In genomic region chr3:52317178-52317577, GRCh38 we compare ENCODE assay signal across 1 cellular context.
TF ChIP-seq lines count a peak whose summit lies in the region.

No MANE protein-coding gene starts in this region.

TF ChIP-seq in GM23338, 12 proteins besides CTCF, POLR2A, EP300 and RAD21 (continued from another document):
- no peak for TF ChIP-seq ZNF462 (CRISPR knock-in tag; IDR thresholded peaks at IDR 0.05)
- no peak for TF ChIP-seq EZH2 (IDR thresholded peaks at IDR 0.05; ENCODE audit: low read depth, unreplicated experiment)
- TF ChIP-seq REST (IDR thresholded peaks at IDR 0.05; ENCODE audit: unreplicated experiment), result no peak
- no peak for TF ChIP-seq POLR2AphosphoS5 (IDR thresholded peaks at IDR 0.05; ENCODE audit: low read depth)
